ENCODE assay signal across 1 cellular context in the genomic region with DNA sequence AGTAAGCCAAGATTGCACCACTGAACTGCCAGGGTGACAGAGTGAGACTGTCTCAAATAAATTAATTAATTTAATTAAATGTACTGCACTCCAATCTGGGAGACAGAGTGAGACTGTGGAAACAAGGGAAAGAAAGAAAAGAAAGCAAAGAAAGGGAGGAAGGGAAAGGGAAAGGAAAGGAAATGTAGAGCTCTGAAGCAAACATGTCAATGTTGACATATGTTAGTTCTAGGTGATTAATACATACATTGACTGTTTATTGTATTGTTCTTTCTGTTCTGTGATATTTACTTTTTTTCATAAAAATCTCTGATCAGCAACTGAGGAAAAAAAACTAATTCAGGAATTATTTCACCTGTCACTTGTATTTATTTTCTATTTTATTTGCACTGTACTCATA.
TF ChIP-seq lines count a peak whose summit lies in the region.

No MANE protein-coding gene starts in this region.

TF ChIP-seq in endothelial cell of umbilical vein, 7 proteins besides CTCF, POLR2A, EP300 and RAD21:
- no peak for TF ChIP-seq GATA2 (IDR thresholded peaks at IDR 0.05; ENCODE audit: insufficient read depth, insufficient read length, low read depth, low read length)
- TF ChIP-seq EZH2 (IDR thresholded peaks at IDR 0.05; ENCODE audit: borderline replicate concordance, low read depth, low read length, severe bottlenecking) = no peak
- no peak for TF ChIP-seq POLR2AphosphoS5 (IDR thresholded peaks at IDR 0.05; ENCODE audit: insufficient read depth, low read depth, low read length)
- TF ChIP-seq MAX (IDR thresholded peaks at IDR 0.05; ENCODE audit: insufficient read depth, insufficient read length) = no peak
- no peak for TF ChIP-seq JUN (IDR thresholded peaks at IDR 0.05; ENCODE audit: borderline replicate concordance, insufficient read depth, insufficient read length, low read depth)
- TF ChIP-seq FOS (IDR thresholded peaks at IDR 0.05; ENCODE audit: borderline replicate concordance, insufficient read depth, low read length) = no peak
- no peak for TF ChIP-seq MYC (IDR thresholded peaks at IDR 0.05; ENCODE audit: low read depth, low read length)
TF ChIP-seq in endothelial cell of umbilical vein: peak in this region for 0.
